Comparison of ENCODE assay signal across 17 cellular contexts in the genomic region with DNA sequence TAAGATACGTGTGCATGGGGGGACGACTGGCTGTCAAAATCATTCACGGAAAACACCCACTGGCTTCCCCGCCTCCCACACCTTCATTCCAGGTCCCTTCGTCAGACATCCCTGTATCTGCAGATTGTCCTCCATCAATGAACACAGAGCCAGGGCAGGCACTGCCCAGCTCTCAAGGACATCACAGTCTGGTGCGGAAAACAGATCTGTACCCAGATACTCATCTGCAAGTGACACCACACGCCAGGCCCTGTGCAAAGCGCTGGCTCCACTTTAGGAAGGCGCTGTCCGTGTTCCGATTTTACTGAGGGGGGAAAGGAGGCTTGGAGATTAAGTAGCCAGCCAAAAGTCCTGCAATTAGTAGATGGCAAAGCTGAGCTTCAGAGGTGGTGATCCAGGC.
DNase-seq lines count a peak whose midpoint lies in the region; ATAC-seq and TF ChIP-seq lines count a peak whose summit lies in the region.
"Had no signal": no experiment of that assay in that cellular context is flagged by ENCODE, and none has a peak within 500 bp of the region (broad histone marks: within the 10 kb centered on the region; RNA-seq: fewer than 3 reads in every experiment).

No MANE protein-coding gene starts in this region.

- H3K4me2 ChIP-seq in SK-N-SH = no peak overlapping the region
- H3K4me2 ChIP-seq: A549; BLaER1 treated with 17β-estradiol and CSF1 and Interleukin-3, amounts not matched to agents 10 nM and 100 nM had no signal

- no peaks in the 10 kb centered on the region for H3K27me3 ChIP-seq in SK-N-SH (ENCODE audit: insufficient read depth)
- H3K27me3 ChIP-seq in A673 (replicated peaks; ENCODE audit: insufficient read depth, low read depth, low read length, poor library complexity) = no peaks in the 10 kb centered on the region

- WGBS in SK-N-SH (ENCODE audit: low lambda C conversion rate) = 16% methylated on average over 9 of the region's 11 CpGs

- H3K36me3 ChIP-seq in SK-N-SH (replicated peaks in 1 of 2; ENCODE audit: control insufficient read depth in 1 of 2, insufficient read depth in 2 of 2, low read length in 1 of 2) = no peaks in the 10 kb centered on the region
- H3K36me3 ChIP-seq in A673 (ENCODE audit: insufficient read depth, low read length, poor library complexity, severe bottlenecking) = peaks cover under 1% of the 10 kb centered on the region
- H3K36me3 ChIP-seq: BLaER1 treated with 17β-estradiol and CSF1 and Interleukin-3, amounts not matched to agents 10 nM and 100 nM had no signal

- H3K9ac ChIP-seq in SK-N-SH = no peak overlapping the region
- H3K9ac ChIP-seq: BLaER1 treated with 17β-estradiol and CSF1 and Interleukin-3, amounts not matched to agents 10 nM and 100 nM had no signal

- H3K9me3 ChIP-seq in SK-N-SH (no peaks in the 10 kb centered on the region), A673 (ENCODE audit: low read depth, low read length, poor library complexity, severe bottlenecking) (no peaks in the 10 kb centered on the region)
- H3K9me3 ChIP-seq: A549; BLaER1 treated with 17β-estradiol and CSF1 and Interleukin-3, amounts not matched to agents 10 nM and 100 nM; Caco-2 had no signal

- H3K79me2 ChIP-seq in SK-N-SH (ENCODE audit: insufficient read depth) = no peaks in the 10 kb centered on the region

- peak; percentile 26; the same call in 1 of the 2 replicates for TF ChIP-seq RAD21 in SK-N-SH (IDR thresholded peaks at IDR 0.05; ENCODE audit: low read length)

- H3K27ac ChIP-seq in SK-N-SH (ENCODE audit: low read depth in 2 of 2, low read length in 1 of 2) (peak overlapping the region in 1 of 2 experiments; percentile 45; a peak in 1 of 4 replicates), A673 (ENCODE audit: low read depth, low read length, poor library complexity, severe bottlenecking) (peak overlapping the region; percentile 94)
- H3K27ac ChIP-seq: 22Rv1; A549; BLaER1 treated with 17β-estradiol and CSF1 and Interleukin-3, amounts not matched to agents 10 nM and 100 nM; C4-2B had no signal

- POLR2A ChIA-PET in SK-N-SH (lab: Yijun Ruan, JAX) = interaction anchor here (1.0 kb wide), 1 partner anchor 11 kb away, joined by 4 read pairs; no protein-coding TSS in a partner anchor
- POLR2A ChIA-PET in A673 (lab: Charles Lee; ENCODE audit: low non-redundant PET) = no interaction called here

- BruUV-seq in A673 (replicated peaks; lab: Mats Ljungman, UMichigan) = no TSS peak

- TF ChIP-seq CTCF in SK-N-SH (IDR thresholded peaks at IDR 0.05) (no peak), A673 (conservative IDR thresholded peaks at IDR 0.05; ENCODE audit: low read depth, low read length) (no peak)

- peak in 1 of 2 experiments; percentile 38; a peak in 1 of 4 replicates for TF ChIP-seq EP300 in SK-N-SH (IDR thresholded peaks at IDR 0.05; ENCODE audit: borderline replicate concordance in 1 of 2, low read depth in 1 of 2, low read length in 1 of 2)

- DNase-seq in SK-N-SH (peak; percentile 82), A673 (ENCODE audit: low spot score) (no peak), SK-N-DZ (ENCODE audit: low spot score) (peak; percentile 61), head of caudate nucleus (no peak)
- DNase-seq: ACHN; Caco-2; Calu3; CD4-positive, alpha-beta T cell; CD8-positive, alpha-beta T cell; DMS79 treated with DMSO at 0.1 percent for 48 hours; GF-D8 had no signal

- CTCF ChIA-PET in SK-N-SH (lab: Yijun Ruan, JAX) (interaction anchor here (0.7 to 3.0 kb wide), 4 partner anchors 24 to 82 kb away, joined by 3 to 21 read pairs (median 6); a partner anchor contains a TSS), A673 (lab: Charles Lee) (no interaction called here)

- intact Hi-C loops in A673 (cut with micrococcal nuclease; ENCODE audit: unreplicated experiment) = loop anchor here (5.0 kb wide), 1 partner anchor 72 kb away; a partner anchor contains a TSS
- intact Hi-C loops in head of caudate nucleus (cut with DNase I) = no loop called here

- H3F3A ChIP-seq in SK-N-SH (replicated peaks; ENCODE audit: insufficient read depth) = no peaks in the 10 kb centered on the region

- no peak; the same call in 2 of the 3 replicates for ATAC-seq in SK-N-SH treated with all-trans-retinoic acid at 6 μM for 48 hours
- no peak for ATAC-seq in GM21786 (IDR thresholded peaks at IDR 0.05; ENCODE audit: unreplicated experiment)
- ATAC-seq: A549; CD8-positive, alpha-beta T cell had no signal

- H3K4me1 ChIP-seq in SK-N-SH (ENCODE audit: control insufficient read depth in 1 of 2, insufficient read depth in 2 of 2, low read depth in 1 of 2, low read length in 1 of 2) (peaks cover 0 to 26% of the 10 kb centered on the region in 2 experiments; a peak in 1 of 4 replicates), A673 (ENCODE audit: insufficient read depth, low read length, poor library complexity, severe bottlenecking) (peaks cover 44% of the 10 kb centered on the region)
- H3K4me1 ChIP-seq: A549; BLaER1 treated with 17β-estradiol and CSF1 and Interleukin-3, amounts not matched to agents 10 nM and 100 nM; Caco-2 had no signal

- H2AFZ ChIP-seq in SK-N-SH (ENCODE audit: low read depth) = no peak overlapping the region

- H4K20me1 ChIP-seq in SK-N-SH (ENCODE audit: insufficient read depth) = no peaks in the 10 kb centered on the region

- no peak overlapping the region for H3K4me3 ChIP-seq in SK-N-SH (ENCODE audit: low read depth in 2 of 2, low read length in 1 of 2)
- no peak overlapping the region for H3K4me3 ChIP-seq in A673 (ENCODE audit: low read depth, low read length, poor library complexity, severe bottlenecking)
- H3K4me3 ChIP-seq: A549; BLaER1 treated with 17β-estradiol and CSF1 and Interleukin-3, amounts not matched to agents 10 nM and 100 nM had no signal

- no peaks in the 10 kb centered on the region for H3K9me2 ChIP-seq in SK-N-SH

TF ChIP-seq in SK-N-SH, 30 proteins besides CTCF, POLR2A, EP300 and RAD21 (continues in another document):
- TF ChIP-seq RCOR1 (IDR thresholded peaks at IDR 0.05; ENCODE audit: low read length) (0 out of 2 replicates have a peak, but pooled peaks have one; percentile 26), GATA2 (CRISPR knock-in tag; IDR thresholded peaks at IDR 0.05) (peak; percentile 97)
- TF ChIP-seq, protein P1, sequence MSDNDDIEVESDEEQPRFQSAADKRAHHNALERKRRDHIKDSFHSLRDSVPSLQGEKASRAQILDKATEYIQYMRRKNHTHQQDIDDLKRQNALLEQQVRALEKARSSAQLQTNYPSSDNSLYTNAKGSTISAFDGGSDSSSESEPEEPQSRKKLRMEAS (IDR thresholded peaks at IDR 0.05; ENCODE audit: low read depth) = no peak
- TF ChIP-seq, protein P2, sequence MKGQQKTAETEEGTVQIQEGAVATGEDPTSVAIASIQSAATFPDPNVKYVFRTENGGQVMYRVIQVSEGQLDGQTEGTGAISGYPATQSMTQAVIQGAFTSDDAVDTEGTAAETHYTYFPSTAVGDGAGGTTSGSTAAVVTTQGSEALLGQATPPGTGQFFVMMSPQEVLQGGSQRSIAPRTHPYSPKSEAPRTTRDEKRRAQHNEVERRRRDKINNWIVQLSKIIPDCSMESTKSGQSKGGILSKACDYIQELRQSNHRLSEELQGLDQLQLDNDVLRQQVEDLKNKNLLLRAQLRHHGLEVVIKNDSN (IDR thresholded peaks at IDR 0.05; ENCODE audit: borderline replicate concordance, low read depth) = no peak

TF ChIP-seq in SK-N-SH treated with all-trans-retinoic acid at 6 μM for 48 hours, 23 proteins besides CTCF, POLR2A, EP300 and RAD21:
- TF ChIP-seq ARNTL (CRISPR knock-in tag; IDR thresholded peaks at IDR 0.05; ENCODE audit: borderline replicate concordance, low read depth) = no peak
- TF ChIP-seq ZNF70 (CRISPR knock-in tag; IDR thresholded peaks at IDR 0.05) = no peak
- TF ChIP-seq ZFP30 (CRISPR knock-in tag; IDR thresholded peaks at IDR 0.05) = no peak
- TF ChIP-seq, protein P3, sequence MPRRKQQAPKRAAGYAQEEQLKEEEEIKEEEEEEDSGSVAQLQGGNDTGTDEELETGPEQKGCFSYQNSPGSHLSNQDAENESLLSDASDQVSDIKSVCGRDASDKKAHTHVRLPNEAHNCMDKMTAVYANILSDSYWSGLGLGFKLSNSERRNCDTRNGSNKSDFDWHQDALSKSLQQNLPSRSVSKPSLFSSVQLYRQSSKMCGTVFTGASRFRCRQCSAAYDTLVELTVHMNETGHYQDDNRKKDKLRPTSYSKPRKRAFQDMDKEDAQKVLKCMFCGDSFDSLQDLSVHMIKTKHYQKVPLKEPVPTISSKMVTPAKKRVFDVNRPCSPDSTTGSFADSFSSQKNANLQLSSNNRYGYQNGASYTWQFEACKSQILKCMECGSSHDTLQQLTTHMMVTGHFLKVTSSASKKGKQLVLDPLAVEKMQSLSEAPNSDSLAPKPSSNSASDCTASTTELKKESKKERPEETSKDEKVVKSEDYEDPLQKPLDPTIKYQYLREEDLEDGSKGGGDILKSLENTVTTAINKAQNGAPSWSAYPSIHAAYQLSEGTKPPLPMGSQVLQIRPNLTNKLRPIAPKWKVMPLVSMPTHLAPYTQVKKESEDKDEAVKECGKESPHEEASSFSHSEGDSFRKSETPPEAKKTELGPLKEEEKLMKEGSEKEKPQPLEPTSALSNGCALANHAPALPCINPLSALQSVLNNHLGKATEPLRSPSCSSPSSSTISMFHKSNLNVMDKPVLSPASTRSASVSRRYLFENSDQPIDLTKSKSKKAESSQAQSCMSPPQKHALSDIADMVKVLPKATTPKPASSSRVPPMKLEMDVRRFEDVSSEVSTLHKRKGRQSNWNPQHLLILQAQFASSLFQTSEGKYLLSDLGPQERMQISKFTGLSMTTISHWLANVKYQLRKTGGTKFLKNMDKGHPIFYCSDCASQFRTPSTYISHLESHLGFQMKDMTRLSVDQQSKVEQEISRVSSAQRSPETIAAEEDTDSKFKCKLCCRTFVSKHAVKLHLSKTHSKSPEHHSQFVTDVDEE (CRISPR knock-in tag; IDR thresholded peaks at IDR 0.05) = no peak
- no peak for TF ChIP-seq TCF4 (CRISPR knock-in tag; IDR thresholded peaks at IDR 0.05; ENCODE audit: borderline replicate concordance)
- TF ChIP-seq, protein P4, sequence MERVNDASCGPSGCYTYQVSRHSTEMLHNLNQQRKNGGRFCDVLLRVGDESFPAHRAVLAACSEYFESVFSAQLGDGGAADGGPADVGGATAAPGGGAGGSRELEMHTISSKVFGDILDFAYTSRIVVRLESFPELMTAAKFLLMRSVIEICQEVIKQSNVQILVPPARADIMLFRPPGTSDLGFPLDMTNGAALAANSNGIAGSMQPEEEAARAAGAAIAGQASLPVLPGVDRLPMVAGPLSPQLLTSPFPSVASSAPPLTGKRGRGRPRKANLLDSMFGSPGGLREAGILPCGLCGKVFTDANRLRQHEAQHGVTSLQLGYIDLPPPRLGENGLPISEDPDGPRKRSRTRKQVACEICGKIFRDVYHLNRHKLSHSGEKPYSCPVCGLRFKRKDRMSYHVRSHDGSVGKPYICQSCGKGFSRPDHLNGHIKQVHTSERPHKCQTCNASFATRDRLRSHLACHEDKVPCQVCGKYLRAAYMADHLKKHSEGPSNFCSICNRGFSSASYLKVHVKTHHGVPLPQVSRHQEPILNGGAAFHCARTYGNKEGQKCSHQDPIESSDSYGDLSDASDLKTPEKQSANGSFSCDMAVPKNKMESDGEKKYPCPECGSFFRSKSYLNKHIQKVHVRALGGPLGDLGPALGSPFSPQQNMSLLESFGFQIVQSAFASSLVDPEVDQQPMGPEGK (CRISPR knock-in tag; IDR thresholded peaks at IDR 0.05; ENCODE audit: borderline replicate concordance) = no peak
TF ChIP-seq in SK-N-SH treated with all-trans-retinoic acid at 6 μM for 48 hours: peak in this region for 0.

Comparison
In these comparisons a context has a peak if more than half of its experiments do, and no peak if none do; other contexts are left out.
1. DNase-seq: peak in SK-N-SH (single experiment) and SK-N-DZ (single experiment); none in A673 (single experiment) and head of caudate nucleus (0 of 42).